In the genomic region with DNA sequence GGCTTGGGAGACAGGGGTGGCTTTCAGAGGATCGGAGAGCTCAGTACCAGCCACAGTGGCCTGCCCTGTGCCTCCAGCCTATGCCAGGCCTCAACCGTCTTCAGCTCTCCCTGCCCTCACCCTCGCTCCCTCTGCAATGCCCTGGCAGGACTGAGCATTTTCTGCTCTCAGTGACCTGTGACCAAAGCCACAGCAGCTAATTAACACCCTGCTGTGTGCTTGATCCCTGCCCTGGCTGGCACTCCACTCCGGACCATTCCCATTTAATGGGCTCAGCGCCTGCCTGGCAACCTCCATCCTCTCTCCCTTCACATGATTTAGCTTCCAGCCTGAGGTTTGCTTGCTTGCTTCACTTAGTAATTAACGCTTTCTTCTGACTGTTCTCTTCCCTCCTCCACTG, we compare ENCODE assay signal across 1 cellular context.
TF ChIP-seq lines count a peak whose summit lies in the region.

No MANE protein-coding gene starts in this region.

TF ChIP-seq in H1, 55 proteins besides CTCF, POLR2A, EP300 and RAD21 (continued from another document):
- TF ChIP-seq SIX5 (IDR thresholded peaks at IDR 0.05; ENCODE audit: low read depth, low read length) (no peak), SRF (IDR thresholded peaks at IDR 0.05; ENCODE audit: low read depth, low read length) (no peak), SIRT6 (IDR thresholded peaks at IDR 0.05; ENCODE audit: low read length) (no peak), NANOG (IDR thresholded peaks at IDR 0.05; ENCODE audit: insufficient read depth, low read depth, low read length, poor library complexity, severe bottlenecking) (no peak), GTF2F1 (IDR thresholded peaks at IDR 0.05; ENCODE audit: borderline replicate concordance, low read depth, low read length) (no peak), HDAC2 (IDR thresholded peaks at IDR 0.05; ENCODE audit: borderline replicate concordance in 1 of 2, low read depth in 2 of 2, low read length in 2 of 2) (no peak), PHF8 (conservative IDR thresholded peaks at IDR 0.05; ENCODE audit: low read depth, low read length) (no peak), RFX5 (IDR thresholded peaks at IDR 0.05; ENCODE audit: borderline replicate concordance, low read depth, low read length) (no peak), CHD1 (IDR thresholded peaks at IDR 0.05; ENCODE audit: low read depth, low read length) (no peak), BACH1 (IDR thresholded peaks at IDR 0.05; ENCODE audit: low read length) (no peak), SAP30 (IDR thresholded peaks at IDR 0.05; ENCODE audit: insufficient read depth, insufficient replicate concordance, low read length) (no peak), KDM5A (IDR thresholded peaks at IDR 0.05; ENCODE audit: low read length) (no peak), TAF1 (IDR thresholded peaks at IDR 0.05; ENCODE audit: low read depth, low read length) (no peak), SUZ12 (IDR thresholded peaks at IDR 0.05; ENCODE audit: low read length) (no peak), RXRA (IDR thresholded peaks at IDR 0.05; ENCODE audit: insufficient read depth, low read depth, low read length) (no peak)
